Comparison of ENCODE assay signal across 13 cellular contexts in genomic region chr2:348517-348916, GRCh38.
"Had no signal": no experiment of that assay in that cellular context is flagged by ENCODE, and none has a peak within 500 bp of the region (broad histone marks: within the 10 kb centered on the region; RNA-seq: fewer than 3 reads in every experiment).

No MANE protein-coding gene starts in this region.

- H3K4me3 ChIP-seq: breast epithelium, esophagus muscularis mucosa, gastrocnemius medialis, stomach, tibial artery, vagina had no signal

- ATAC-seq: activated T-helper 17 cell treated with anti-CD3 and anti-CD28 coated beads, Interleukin-2, amount 50 U/mL, for 72 hours; gastrocnemius medialis; left ventricle myocardium superior had no signal

- DNase-seq: activated CD4-positive, alpha-beta T cell treated with anti-CD3 and anti-CD28 coated beads, Interleukin-2, amount 10 ng/mL, durations not matched to agents 24 days and 14 days; activated CD8-positive, alpha-beta memory T cell treated with anti-CD3 and anti-CD28 coated beads for 24 hours; activated naive CD4-positive, alpha-beta T cell treated with anti-CD3 and anti-CD28 coated beads, Interleukin-2, amount 10 ng/mL, durations not matched to agents 7 days and 5 days; gastrocnemius medialis; left ventricle myocardium superior; mesenchymal stem cell; nephron progenitor cell; stomach had no signal

- H3K27me3 ChIP-seq: breast epithelium, gastrocnemius medialis, stomach, tibial artery, vagina had no signal

- H3K27ac ChIP-seq: breast epithelium, esophagus muscularis mucosa, gastrocnemius medialis, stomach, tibial artery, vagina had no signal

- H3K4me1 ChIP-seq: breast epithelium, esophagus muscularis mucosa, gastrocnemius medialis, stomach, vagina had no signal

- H3K9me3 ChIP-seq: breast epithelium, esophagus muscularis mucosa, gastrocnemius medialis, stomach, tibial artery, vagina had no signal

- H3K36me3 ChIP-seq: breast epithelium, esophagus muscularis mucosa, gastrocnemius medialis, stomach, tibial artery, vagina had no signal
